Comparison of ENCODE assay signal across 8 cellular contexts in genomic region chr17:14393723-14394122, GRCh38.
"Had no signal": no experiment of that assay in that cellular context is flagged by ENCODE, and none has a peak within 500 bp of the region (broad histone marks: within the 10 kb centered on the region; RNA-seq: fewer than 3 reads in every experiment).

No MANE protein-coding gene starts in this region.

- FAIRE-seq: G401.6, GM12878, GM12891, GM12892, GM18507, GM19239 had no signal

- H3K4me3 ChIP-seq: GM12878 had no signal

- DNase-seq: GDM1, GF-D8 had no signal

- ATAC-seq: GM12878 had no signal
